Comparison of ENCODE assay signal across 21 cellular contexts in the genomic region with DNA sequence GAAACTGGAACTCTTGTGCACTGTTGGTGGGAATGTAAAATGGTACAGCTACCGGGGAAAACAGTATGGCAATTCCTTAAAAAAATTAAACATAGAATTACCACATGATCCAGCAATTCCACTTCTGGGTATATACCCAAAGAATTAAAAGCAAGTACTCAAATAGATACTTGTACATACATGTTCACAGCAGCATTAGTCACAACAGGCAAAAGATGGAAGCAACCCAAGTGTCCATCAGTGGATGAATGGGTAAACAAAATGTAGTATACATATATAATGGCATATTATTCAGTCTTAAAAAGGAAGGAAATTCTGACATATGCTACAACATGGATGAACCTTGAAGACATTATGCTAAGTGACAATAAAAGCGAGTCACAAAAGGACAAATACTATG. TPM values are rescaled to one million over a fixed set of nuclear protein-coding genes. Genes with fewer than 3 reads are reported as not detected.
DNase-seq lines count a peak whose midpoint lies in the region; ATAC-seq and TF ChIP-seq lines count a peak whose summit lies in the region.
"Had no signal": no experiment of that assay in that cellular context is flagged by ENCODE, and none has a peak within 500 bp of the region (broad histone marks: within the 10 kb centered on the region; RNA-seq: fewer than 3 reads in every experiment).

No MANE protein-coding gene starts in this region.

- POLR2A ChIA-PET in MCF 10A (lab: Yijun Ruan, JAX), result interaction anchor here (0.6 to 11.9 kb wide), 12 partner anchors 8 to 469 kb away, joined by 3 to 178 read pairs (median 4); a partner anchor contains a TSS

- H3K4me3 ChIP-seq in breast epithelium (no peak overlapping the region), mammary epithelial cell (replicated peaks in 1 of 3; ENCODE audit: insufficient read depth in 1 of 3, low read depth in 2 of 3, low read length in 3 of 3) (no peak overlapping the region), psoas muscle (no peak overlapping the region)
- H3K4me3 ChIP-seq: BLaER1 treated with 17β-estradiol and CSF1 and Interleukin-3, amounts not matched to agents 10 nM and 100 nM; GM23338 had no signal

- H3K27me3 ChIP-seq in breast epithelium, result no peaks in the 10 kb centered on the region
- H3K27me3 ChIP-seq in mammary epithelial cell (ENCODE audit: insufficient read depth, low read length), result no peaks in the 10 kb centered on the region
- no peaks in the 10 kb centered on the region for H3K27me3 ChIP-seq in psoas muscle (ENCODE audit: insufficient read depth in 3 of 3, low read length in 2 of 3)
- H3K27me3 ChIP-seq: BE2C; BLaER1 treated with 17β-estradiol and CSF1 and Interleukin-3, amounts not matched to agents 10 nM and 100 nM had no signal

- H3K36me3 Mint-ChIP-seq in MCF 10A (ENCODE audit: insufficient read depth, unreplicated experiment), result no peaks in the 10 kb centered on the region
- no peaks in the 10 kb centered on the region for H3K36me3 Mint-ChIP-seq in T-helper 2 cell treated with Interferon-gamma antibody and Interleukin-4, amounts not matched to agents 5 μg/mL and 100 μg/mL, for 36 hours (ENCODE audit: low read depth)

- in situ Hi-C loops in mammary epithelial cell (cut with MboI; ENCODE audit: low sequenced_read_pairs in 2 of 2), result no loop called here
- in situ Hi-C loops in GM13976 (cut with MboI; ENCODE audit: low sequenced_read_pairs, unreplicated experiment), result no loop called here

- ATAC-seq in psoas muscle, result no peak
- ATAC-seq in GM18517 (IDR thresholded peaks at IDR 0.05; ENCODE audit: unreplicated experiment), result no peak
- ATAC-seq: CD8-positive, alpha-beta T cell; GM23338; HCT116 had no signal

- H2AFZ ChIP-seq in mammary epithelial cell (ENCODE audit: low read depth, low read length), result no peak overlapping the region
- H2AFZ ChIP-seq: GM23338 had no signal

- CTCF ChIA-PET in MCF 10A (lab: Yijun Ruan, JAX) (interaction anchor here (0.6 kb wide), 4 partner anchors 150 to 297 kb away, joined by 3 to 5 read pairs (median 4); no protein-coding TSS in a partner anchor), mammary epithelial cell (lab: Charles Lee; ENCODE audit: low non-redundant PET) (no interaction called here)

- no peaks in the 10 kb centered on the region for H3K27me3 Mint-ChIP-seq in MCF 10A (ENCODE audit: insufficient read depth, unreplicated experiment)
- no peaks in the 10 kb centered on the region for H3K27me3 Mint-ChIP-seq in T-helper 2 cell treated with Interferon-gamma antibody and Interleukin-4, amounts not matched to agents 5 μg/mL and 100 μg/mL, for 36 hours (ENCODE audit: low read depth)
- H3K27me3 Mint-ChIP-seq: CD4-positive, CD25-positive, alpha-beta regulatory T cell had no signal

- peak overlapping the region; percentile 56 for H3K4me2 ChIP-seq in mammary epithelial cell (ENCODE audit: insufficient read depth, low read depth, low read length)
- H3K4me2 ChIP-seq: BLaER1 treated with 17β-estradiol and CSF1 and Interleukin-3, amounts not matched to agents 10 nM and 100 nM; GM23338 had no signal

- TF ChIP-seq CTCF in MCF 10A (IDR thresholded peaks at IDR 0.05; ENCODE audit: unreplicated experiment), result no peak
- TF ChIP-seq CTCF in breast epithelium (IDR thresholded peaks at IDR 0.05), result no peak
- TF ChIP-seq CTCF in mammary epithelial cell (conservative IDR thresholded peaks at IDR 0.05 in 1 of 2, IDR thresholded peaks at IDR 0.05 in 1 of 2; ENCODE audit: extremely low read depth in 1 of 2, insufficient read depth in 1 of 2, low read depth in 1 of 2, low read length in 2 of 2), result no peak
- TF ChIP-seq CTCF in psoas muscle (IDR thresholded peaks at IDR 0.05), result no peak
- no peak for TF ChIP-seq CTCF in GM13976 (IDR thresholded peaks at IDR 0.05; ENCODE audit: borderline replicate concordance, control extremely low read depth, extremely low read depth, insufficient read depth, missing control alignments)

- H3K4me1 Mint-ChIP-seq in MCF 10A (ENCODE audit: insufficient read depth, unreplicated experiment), result peaks cover 46% of the 10 kb centered on the region
- no peaks in the 10 kb centered on the region for H3K4me1 Mint-ChIP-seq in T-helper 2 cell treated with Interferon-gamma antibody and Interleukin-4, amounts not matched to agents 5 μg/mL and 100 μg/mL, for 36 hours (ENCODE audit: low read depth)
- H3K4me1 Mint-ChIP-seq: CD4-positive, CD25-positive, alpha-beta regulatory T cell; GM23338; H9 had no signal

- H3K4me1 ChIP-seq in breast epithelium (no peaks in the 10 kb centered on the region), mammary epithelial cell (ENCODE audit: insufficient read depth, low read length) (peaks cover 45% of the 10 kb centered on the region), psoas muscle (peaks cover 44% of the 10 kb centered on the region)
- H3K4me1 ChIP-seq: BE2C had no signal

- no peaks in the 10 kb centered on the region for H4K20me1 ChIP-seq in mammary epithelial cell (ENCODE audit: insufficient read depth, low read length)
- H4K20me1 ChIP-seq: BLaER1 treated with 17β-estradiol and CSF1 and Interleukin-3, amounts not matched to agents 10 nM and 100 nM had no signal

- no TSS peak for BruUV-seq in MCF 10A (replicated peaks; lab: Mats Ljungman, UMichigan)
- no TSS peak for BruUV-seq in mammary epithelial cell (replicated peaks; lab: Mats Ljungman, UMichigan)

- H3K36me3 ChIP-seq in breast epithelium (no peaks in the 10 kb centered on the region), mammary epithelial cell (ENCODE audit: insufficient read depth, low read length) (no peaks in the 10 kb centered on the region), psoas muscle (ENCODE audit: insufficient read depth in 1 of 2, low read depth in 1 of 2) (peaks cover 2 to 31% of the 10 kb centered on the region in 2 donors)
- H3K36me3 ChIP-seq: BE2C; BLaER1 treated with 17β-estradiol and CSF1 and Interleukin-3, amounts not matched to agents 10 nM and 100 nM had no signal

- no peaks in the 10 kb centered on the region for H3K9me3 Mint-ChIP-seq in MCF 10A (ENCODE audit: unreplicated experiment)
- no peaks in the 10 kb centered on the region for H3K9me3 Mint-ChIP-seq in T-helper 2 cell treated with Interferon-gamma antibody and Interleukin-4, amounts not matched to agents 5 μg/mL and 100 μg/mL, for 36 hours
- H3K9me3 Mint-ChIP-seq: CD4-positive, CD25-positive, alpha-beta regulatory T cell; CD8-positive, alpha-beta T cell; GM23338; H9 had no signal

- H3K9me3 ChIP-seq in breast epithelium (no peaks in the 10 kb centered on the region), mammary epithelial cell (replicated peaks; ENCODE audit: insufficient read depth, low read length) (no peaks in the 10 kb centered on the region), psoas muscle (no peaks in the 10 kb centered on the region)
- H3K9me3 ChIP-seq: BE2C; BLaER1 treated with 17β-estradiol and CSF1 and Interleukin-3, amounts not matched to agents 10 nM and 100 nM had no signal

- dilution Hi-C loops in mammary epithelial cell (cut with HindIII; ENCODE audit: low sequenced_read_pairs), result no loop called here

- 88% methylated on average over 2 of the region's 2 CpGs for WGBS in mammary epithelial cell (ENCODE audit: low coverage, missing lambda C conversion rate)
- 96 to 100% (median 97%) methylated on average over 2 of the region's 2 CpGs for WGBS in psoas muscle, 3 donors

- DNase-seq in MCF 10A (ENCODE audit: unreplicated experiment), result peak; percentile 82
- no peak for DNase-seq in breast epithelium (ENCODE audit: low spot score in 2 of 2)
- peak; percentile 70 for DNase-seq in mammary epithelial cell
- peak; percentile 65 for DNase-seq in epithelial cell of prostate (ENCODE audit: low read depth, low spot score)
- no peak for DNase-seq in psoas muscle
- no peak for DNase-seq in GM13976 (ENCODE audit: low spot score)
- DNase-seq in T-helper 2 cell treated with Interferon-gamma antibody and Interleukin-4, amounts not matched to agents 5 μg/mL and 100 μg/mL, for 36 hours (ENCODE audit: low spot score), result no peak
- DNase-seq: ACHN; AML-193; BE2C; Caco-2; CD4-positive, CD25-positive, alpha-beta regulatory T cell; CD8-positive, alpha-beta T cell; DMS153; DND-41; H9 had no signal

- H3K4me3 Mint-ChIP-seq in MCF 10A (ENCODE audit: unreplicated experiment), result peak overlapping the region; percentile 10
- no peak overlapping the region for H3K4me3 Mint-ChIP-seq in T-helper 2 cell treated with Interferon-gamma antibody and Interleukin-4, amounts not matched to agents 5 μg/mL and 100 μg/mL, for 36 hours
- H3K4me3 Mint-ChIP-seq: CD4-positive, CD25-positive, alpha-beta regulatory T cell; CD8-positive, alpha-beta T cell; GM23338; H9 had no signal

- H3K27ac ChIP-seq in breast epithelium (no peak overlapping the region), mammary epithelial cell (ENCODE audit: insufficient read depth, low read depth, low read length) (peak overlapping the region; percentile 92), epithelial cell of prostate (peak overlapping the region; percentile 97), psoas muscle (peak overlapping the region; percentile 86)
- H3K27ac ChIP-seq: 22Rv1; BLaER1 treated with 17β-estradiol and CSF1 and Interleukin-3, amounts not matched to agents 10 nM and 100 nM had no signal

- peaks cover 3% of the 10 kb centered on the region for H3K79me2 ChIP-seq in mammary epithelial cell (ENCODE audit: insufficient read depth, low read length)

- intact Hi-C loops in MCF 10A (cut with micrococcal nuclease), result no loop called here
- intact Hi-C loops in breast epithelium (cut with DNase I; ENCODE audit: low total_unique reads), result no loop called here
- intact Hi-C loops in mammary epithelial cell (cut with micrococcal nuclease), result no loop called here
- intact Hi-C loops in psoas muscle (cut with DNase I), result no loop called here

- no peak overlapping the region for H3K9ac ChIP-seq in mammary epithelial cell (ENCODE audit: insufficient read depth, low read length)
- H3K9ac ChIP-seq: BLaER1 treated with 17β-estradiol and CSF1 and Interleukin-3, amounts not matched to agents 10 nM and 100 nM had no signal

- peak overlapping the region; percentile 99 for H3K27ac Mint-ChIP-seq in MCF 10A (ENCODE audit: low read depth, unreplicated experiment)
- no peak overlapping the region for H3K27ac Mint-ChIP-seq in T-helper 2 cell treated with Interferon-gamma antibody and Interleukin-4, amounts not matched to agents 5 μg/mL and 100 μg/mL, for 36 hours
- H3K27ac Mint-ChIP-seq: CD4-positive, CD25-positive, alpha-beta regulatory T cell; CD8-positive, alpha-beta T cell; GM23338; H9 had no signal

- no peak for TF ChIP-seq POLR2A in breast epithelium (IDR thresholded peaks at IDR 0.05)

RNA-seq across cellular contexts. Expression of a gene that starts 7.4 kb away (rescaled TPM):
- total RNA-seq in MCF 10A (2022) (122 and 167 TPM in 2 replicates), breast epithelium (10 to 100 TPM in 2 of 3 donors, 1 to 10 TPM in 1; 6.6 to 31.5 (median 23.3) TPM), mammary epithelial cell (10 to 100 TPM; 11.5 to 13.8 TPM), psoas muscle (100 to 1,000 TPM in 1 of 4 donors, 10 to 100 TPM in 3; 26.6 to 145 (median 74.7) TPM)
- polyA plus RNA-seq in mammary epithelial cell (15.5 TPM), psoas muscle (10 to 100 TPM; 37.7 to 93.7 (median 60.6) TPM)
- 69.6 TPM for polyA minus RNA-seq in mammary epithelial cell

Comparison
In these comparisons a context has a peak if more than half of its experiments do, and no peak if none do; other contexts are left out.
1. DNase-seq: peak in MCF 10A (single experiment), mammary epithelial cell (single experiment) and epithelial cell of prostate (single experiment); none in breast epithelium (0 of 2), psoas muscle (0 of 2), GM13976 (single experiment) and T-helper 2 cell treated with Interferon-gamma antibody and Interleukin-4, amounts not matched to agents 5 μg/mL and 100 μg/mL, for 36 hours (single experiment).
2. H3K27ac ChIP-seq: peak in mammary epithelial cell (single experiment), epithelial cell of prostate (single experiment) and psoas muscle (single experiment); none in breast epithelium (0 of 2).